In the genomic region with DNA sequence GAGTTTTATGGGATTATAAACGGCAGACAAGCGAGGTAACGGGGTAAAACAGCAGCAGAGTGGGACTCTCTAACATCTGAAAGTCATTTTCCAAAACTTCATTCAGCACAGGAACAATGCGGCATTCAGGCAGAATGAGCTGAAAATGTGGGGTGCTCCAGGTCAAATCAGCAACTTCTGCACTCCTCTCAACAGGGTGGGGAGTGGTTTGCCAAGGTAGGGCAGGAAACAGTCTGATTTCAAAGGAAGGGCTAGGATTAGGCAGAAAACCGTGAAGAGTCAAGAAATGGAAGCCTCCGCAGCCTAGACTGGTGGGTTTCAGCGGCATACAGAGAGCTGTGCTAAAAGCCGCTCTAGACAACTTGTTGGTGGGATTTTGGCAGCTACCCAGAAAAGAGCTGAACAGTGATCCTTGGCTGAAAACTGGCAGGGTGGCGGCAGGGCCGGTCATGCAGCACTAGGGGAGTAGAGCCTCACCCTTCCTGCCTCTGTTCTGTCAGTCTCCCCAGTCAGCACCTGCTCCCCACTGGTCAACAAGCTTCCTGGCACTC, we compare ENCODE assay signal across 8 cellular contexts.
DNase-seq lines count a peak whose midpoint lies in the region; ATAC-seq lines count a peak whose summit lies in the region.

No MANE protein-coding gene starts in this region.

- peaks cover 18% of the 10 kb centered on the region for H3K27me3 Mint-ChIP-seq in activated T-helper 2 cell treated with anti-CD3 and anti-CD28 coated beads, Interferon-gamma antibody, Interleukin-2, Interleukin-4, amounts not matched to agents 10 μg/mL and 5 μg/mL and 100 μg/mL, durations not matched to agents 14 hours and 24 hours and 36 hours (ENCODE audit: low read depth)

- ATAC-seq in HG03565 (IDR thresholded peaks at IDR 0.05; ENCODE audit: unreplicated experiment) (no peak), GM21786 (IDR thresholded peaks at IDR 0.05; ENCODE audit: unreplicated experiment) (no peak)

- H3K36me3 Mint-ChIP-seq in activated T-helper 2 cell treated with anti-CD3 and anti-CD28 coated beads, Interferon-gamma antibody, Interleukin-2, Interleukin-4, amounts not matched to agents 10 μg/mL and 5 μg/mL and 100 μg/mL, durations not matched to agents 14 hours and 24 hours and 36 hours (ENCODE audit: low read depth) = no peaks in the 10 kb centered on the region

- H3K4me3 Mint-ChIP-seq in activated T-helper 2 cell treated with anti-CD3 and anti-CD28 coated beads, Interferon-gamma antibody, Interleukin-2, Interleukin-4, amounts not matched to agents 10 μg/mL and 5 μg/mL and 100 μg/mL, durations not matched to agents 14 hours and 24 hours and 36 hours (ENCODE audit: low read depth) = peak overlapping the region; percentile 15

- intact Hi-C loops in activated T-helper 2 cell treated with anti-CD3 and anti-CD28 coated beads, Interferon-gamma antibody, Interleukin-2, Interleukin-4, amounts not matched to agents 10 μg/mL and 5 μg/mL and 100 μg/mL, durations not matched to agents 14 hours and 24 hours and 36 hours (cut with micrococcal nuclease) = loop anchor here (5.0 kb wide), 4 partner anchors 226 to 571 kb away; no protein-coding TSS in a partner anchor

- peak; percentile 8 for DNase-seq in DMS53 treated with DMSO at 0.1 percent for 48 hours (lab: John Stamatoyannopoulos, UW; ENCODE audit: unreplicated experiment)
- DNase-seq in NCI-H345 (lab: John Stamatoyannopoulos, UW) = peak; percentile 81
- DNase-seq in activated T-helper 2 cell treated with anti-CD3 and anti-CD28 coated beads, Interferon-gamma antibody, Interleukin-2, Interleukin-4, amounts not matched to agents 10 μg/mL and 5 μg/mL and 100 μg/mL, durations not matched to agents 14 hours and 24 hours and 36 hours (ENCODE audit: low spot score) = peak; percentile 8
- DNase-seq in germinal center (ENCODE audit: low spot score) = peak; percentile 21
- DNase-seq in pons (ENCODE audit: low spot score) = peak; percentile 53
- no peak for DNase-seq in GM03348 (ENCODE audit: low spot score)

- no peaks in the 10 kb centered on the region for H3K9me3 Mint-ChIP-seq in activated T-helper 2 cell treated with anti-CD3 and anti-CD28 coated beads, Interferon-gamma antibody, Interleukin-2, Interleukin-4, amounts not matched to agents 10 μg/mL and 5 μg/mL and 100 μg/mL, durations not matched to agents 14 hours and 24 hours and 36 hours

- H3K4me1 Mint-ChIP-seq in activated T-helper 2 cell treated with anti-CD3 and anti-CD28 coated beads, Interferon-gamma antibody, Interleukin-2, Interleukin-4, amounts not matched to agents 10 μg/mL and 5 μg/mL and 100 μg/mL, durations not matched to agents 14 hours and 24 hours and 36 hours (ENCODE audit: low read depth) = peaks cover 33% of the 10 kb centered on the region

- H3K27ac Mint-ChIP-seq in activated T-helper 2 cell treated with anti-CD3 and anti-CD28 coated beads, Interferon-gamma antibody, Interleukin-2, Interleukin-4, amounts not matched to agents 10 μg/mL and 5 μg/mL and 100 μg/mL, durations not matched to agents 14 hours and 24 hours and 36 hours = no peak overlapping the region
